In genomic region chr16:81140930-81141780, GRCh38 we compare ENCODE assay signal across 1 cellular context.
TF ChIP-seq lines count a peak whose summit lies in the region.

No MANE protein-coding gene starts in this region.

TF ChIP-seq in HepG2, 621 proteins besides CTCF, POLR2A, EP300 and RAD21 (continued from another document and continues in another):
- TF ChIP-seq ZXDC (CRISPR knock-in tag; IDR thresholded peaks at IDR 0.05): no peak
- peak; percentile 79; the same call in 1 of the 2 replicates for TF ChIP-seq ZNF274 (CRISPR knock-in tag; IDR thresholded peaks at IDR 0.05)
- no peak for TF ChIP-seq BRCA1 (CRISPR knock-in tag; IDR thresholded peaks at IDR 0.05)
- peak; percentile 81 for TF ChIP-seq ZNF768 (CRISPR knock-in tag; IDR thresholded peaks at IDR 0.05)
- TF ChIP-seq ZSCAN29 (CRISPR knock-in tag; conservative IDR thresholded peaks at IDR 0.05): no peak
- no peak for TF ChIP-seq JUN (CRISPR knock-in tag; IDR thresholded peaks at IDR 0.05)
- peak; percentile 89 for TF ChIP-seq ZNF883 (CRISPR knock-in tag; IDR thresholded peaks at IDR 0.05; ENCODE audit: not compliant biosample characterization)
- TF ChIP-seq ZNF20 (CRISPR knock-in tag; IDR thresholded peaks at IDR 0.05): no peak
- TF ChIP-seq ONECUT2 (CRISPR knock-in tag; IDR thresholded peaks at IDR 0.05): no peak
- TF ChIP-seq SAFB2 (CRISPR knock-in tag; IDR thresholded peaks at IDR 0.05; ENCODE audit: borderline replicate concordance, low read depth): no peak; the same call in 1 of the 2 replicates
- no peak for TF ChIP-seq FOXO4 (CRISPR knock-in tag; conservative IDR thresholded peaks at IDR 0.05)
- no peak for TF ChIP-seq MATR3 (CRISPR knock-in tag; IDR thresholded peaks at IDR 0.05)
- TF ChIP-seq ZNF468 (CRISPR knock-in tag; IDR thresholded peaks at IDR 0.05): no peak
- TF ChIP-seq ZFP36L2 (CRISPR knock-in tag; IDR thresholded peaks at IDR 0.05): 0 out of 2 replicates have a peak, but pooled peaks have one; percentile 49
- TF ChIP-seq FOXC1 (CRISPR knock-in tag; IDR thresholded peaks at IDR 0.05; ENCODE audit: borderline replicate concordance): 0 out of 2 replicates have a peak, but pooled peaks have one; percentile 36
- peak; percentile 85; the same call in 1 of the 2 replicates for TF ChIP-seq TRAFD1 (CRISPR knock-in tag; IDR thresholded peaks at IDR 0.05; ENCODE audit: borderline replicate concordance)
- no peak for TF ChIP-seq ZNF326 (CRISPR knock-in tag; IDR thresholded peaks at IDR 0.05; ENCODE audit: borderline replicate concordance)
- TF ChIP-seq AHDC1 (CRISPR knock-in tag; IDR thresholded peaks at IDR 0.05; ENCODE audit: borderline replicate concordance): no peak
- TF ChIP-seq ZNF672 (CRISPR knock-in tag; IDR thresholded peaks at IDR 0.05): no peak
- 0 out of 2 replicates have a peak, but pooled peaks have one; percentile 53 for TF ChIP-seq CBX5 (CRISPR knock-in tag; IDR thresholded peaks at IDR 0.05; ENCODE audit: borderline replicate concordance)
- no peak for TF ChIP-seq ZNF724P (CRISPR knock-in tag; IDR thresholded peaks at IDR 0.05; ENCODE audit: borderline replicate concordance)
- TF ChIP-seq PLRG1 (conservative IDR thresholded peaks at IDR 0.05): no peak
- TF ChIP-seq ZNF790 (CRISPR knock-in tag; IDR thresholded peaks at IDR 0.05; ENCODE audit: borderline replicate concordance): no peak
- no peak for TF ChIP-seq HNF4G (IDR thresholded peaks at IDR 0.05; ENCODE audit: borderline replicate concordance, low read depth, low read length)
- 0 out of 2 replicates have a peak, but pooled peaks have one; percentile 36 for TF ChIP-seq HNF4G (CRISPR knock-in tag; IDR thresholded peaks at IDR 0.05; ENCODE audit: borderline replicate concordance, low read depth)
- TF ChIP-seq ARID3A (IDR thresholded peaks at IDR 0.05; ENCODE audit: low read depth, low read length): no peak
- TF ChIP-seq ZNF350 (CRISPR knock-in tag; IDR thresholded peaks at IDR 0.05; ENCODE audit: borderline replicate concordance, low read depth): peak; percentile 85; the same call in 1 of the 2 replicates
- peak; percentile 47; the same call in 1 of the 2 replicates for TF ChIP-seq ZKSCAN8 (CRISPR knock-in tag; IDR thresholded peaks at IDR 0.05; ENCODE audit: borderline replicate concordance)
- peak; percentile 88 for TF ChIP-seq ZFY (CRISPR knock-in tag; IDR thresholded peaks at IDR 0.05)
- TF ChIP-seq FOXP1 (IDR thresholded peaks at IDR 0.05): no peak
- no peak; the same call in 1 of the 2 replicates for TF ChIP-seq FOXP1 (CRISPR knock-in tag; IDR thresholded peaks at IDR 0.05)
- 0 out of 2 replicates have a peak, but pooled peaks have one; percentile 36 for TF ChIP-seq ZNF260 (CRISPR knock-in tag; IDR thresholded peaks at IDR 0.05; ENCODE audit: borderline replicate concordance, low read depth)
- TF ChIP-seq SOX6 (IDR thresholded peaks at IDR 0.05): no peak
- TF ChIP-seq SOX6 (CRISPR knock-in tag; IDR thresholded peaks at IDR 0.05): peak; percentile 64
- TF ChIP-seq ZBTB44 (CRISPR knock-in tag; IDR thresholded peaks at IDR 0.05): 0 out of 2 replicates have a peak, but pooled peaks have one; percentile 41
- peak; percentile 43; the same call in 1 of the 2 replicates for TF ChIP-seq ZNF235 (CRISPR knock-in tag; IDR thresholded peaks at IDR 0.05; ENCODE audit: borderline replicate concordance)
- TF ChIP-seq GATAD2A (CRISPR knock-in tag; IDR thresholded peaks at IDR 0.05): peak; percentile 74
- 0 out of 2 replicates have a peak, but pooled peaks have one; percentile 71 for TF ChIP-seq MTA3 (CRISPR knock-in tag; IDR thresholded peaks at IDR 0.05)
- TF ChIP-seq PREB (CRISPR knock-in tag; IDR thresholded peaks at IDR 0.05): no peak
- 0 out of 2 replicates have a peak, but pooled peaks have one; percentile 32 for TF ChIP-seq ETV6 (CRISPR knock-in tag; conservative IDR thresholded peaks at IDR 0.05)
- TF ChIP-seq TFE3 (CRISPR knock-in tag; IDR thresholded peaks at IDR 0.05): no peak
- TF ChIP-seq CENPT (CRISPR knock-in tag; IDR thresholded peaks at IDR 0.05; ENCODE audit: low read depth): no peak
- TF ChIP-seq XBP1 (CRISPR knock-in tag; IDR thresholded peaks at IDR 0.05): no peak
- no peak for TF ChIP-seq ZBTB14 (CRISPR knock-in tag; IDR thresholded peaks at IDR 0.05)
- 0 out of 2 replicates have a peak, but pooled peaks have one; percentile 34 for TF ChIP-seq ZNF343 (CRISPR knock-in tag; IDR thresholded peaks at IDR 0.05)
